In genomic region chr18:49066977-49067556, GRCh38 we compare ENCODE assay signal across 1 cellular context.
TF ChIP-seq lines count a peak whose summit lies in the region.

No MANE protein-coding gene starts in this region.

TF ChIP-seq in H1, 55 proteins besides CTCF, POLR2A, EP300 and RAD21 (continued from another document):
- TF ChIP-seq ZNF274 (IDR thresholded peaks at IDR 0.05; ENCODE audit: borderline replicate concordance, extremely low read depth, low read length) = no peak
- TF ChIP-seq SP2 (IDR thresholded peaks at IDR 0.05; ENCODE audit: low read length) = no peak
- no peak for TF ChIP-seq CBX5 (IDR thresholded peaks at IDR 0.05; ENCODE audit: low read depth, low read length)
